Comparison of ENCODE assay signal across 39 cellular contexts in the genomic region with DNA sequence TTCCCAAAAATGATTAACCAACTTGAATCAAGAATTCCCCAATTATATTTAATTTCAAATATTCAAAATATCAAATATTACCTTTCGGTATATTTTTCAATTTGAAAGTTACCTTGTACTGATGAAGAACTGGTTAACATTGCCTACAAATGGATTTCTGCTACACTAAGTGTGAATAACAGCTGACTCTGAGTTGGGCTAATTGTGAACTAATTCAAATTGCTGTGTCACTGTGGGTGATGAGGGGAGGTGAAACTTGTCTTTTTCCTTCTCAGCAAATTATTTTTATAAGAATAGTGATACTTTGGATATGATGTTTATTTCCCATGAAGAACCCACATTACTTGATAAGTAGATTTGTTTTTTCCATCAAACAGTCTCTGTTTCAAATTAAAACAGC.
"Had no signal": no experiment of that assay in that cellular context is flagged by ENCODE, and none has a peak within 500 bp of the region (broad histone marks: within the 10 kb centered on the region; RNA-seq: fewer than 3 reads in every experiment).

No MANE protein-coding gene starts in this region.

- H3K27me3 ChIP-seq: adrenal gland, ascending aorta, body of pancreas, brain microvascular endothelial cell, breast epithelium, cardiac muscle cell had no signal

- FAIRE-seq: astrocyte, bronchial epithelial cell, colon had no signal

- H3K4me3 Mint-ChIP-seq: activated naive CD4-positive, alpha-beta T cell treated with anti-CD3 and anti-CD28 coated beads for 36 hours; activated naive CD4-positive, alpha-beta T cell treated with anti-CD3 and anti-CD28 coated beads, Interleukin-2, amount 10 ng/mL, durations not matched to agents 7 days and 5 days; activated naive CD4-positive, alpha-beta T cell treated with anti-CD3 and anti-CD28 coated beads, Interleukin-2, amount 50 U/mL, for 24 hours; activated naive CD8-positive, alpha-beta T cell; activated naive CD8-positive, alpha-beta T cell treated with anti-CD3 and anti-CD28 coated beads for 36 hours; activated naive CD8-positive, alpha-beta T cell treated with anti-CD3 and anti-CD28 coated beads, Interleukin-2, amount 10 ng/mL, durations not matched to agents 7 days and 5 days; activated naive CD8-positive, alpha-beta T cell treated with anti-CD3 and anti-CD28 coated beads, Interleukin-2, amount 50 U/mL, for 24 hours; activated T-cell treated with anti-CD3 and anti-CD28 coated beads, Interleukin-2, amount 50 U/mL, for 4 hours; activated T-cell treated with anti-CD3 and anti-CD28 coated beads, Interleukin-2, amount 50 U/mL, for 72 hours; activated T-helper 1 cell treated with anti-CD3 and anti-CD28 coated beads, Interleukin-12 subunit alpha, Interleukin-12 subunit beta, Interleukin-2, Interleukin-4 antibody, amounts not matched to agents 30 ng/mL and 10 ng/mL and 1 ng/mL, durations not matched to agents 14 hours and 24 hours and 36 hours; activated T-helper 17 cell treated with anti-CD3 and anti-CD28 coated beads, Interleukin-2, amount 50 U/mL, for 72 hours; brain; central memory CD8-positive, alpha-beta T cell had no signal

- H3K9me3 ChIP-seq: adrenal gland, ascending aorta, body of pancreas, breast epithelium had no signal

- H3K36me3 Mint-ChIP-seq: activated naive CD4-positive, alpha-beta T cell treated with anti-CD3 and anti-CD28 coated beads, Interleukin-2, amount 10 ng/mL, durations not matched to agents 7 days and 5 days; activated naive CD4-positive, alpha-beta T cell treated with anti-CD3 and anti-CD28 coated beads, Interleukin-2, amount 50 U/mL, for 24 hours; activated naive CD8-positive, alpha-beta T cell; activated naive CD8-positive, alpha-beta T cell treated with anti-CD3 and anti-CD28 coated beads for 36 hours; activated naive CD8-positive, alpha-beta T cell treated with anti-CD3 and anti-CD28 coated beads, Interleukin-2, amount 10 ng/mL, durations not matched to agents 7 days and 5 days had no signal

- H3K9me3 Mint-ChIP-seq: activated naive CD4-positive, alpha-beta T cell treated with anti-CD3 and anti-CD28 coated beads for 36 hours; activated naive CD4-positive, alpha-beta T cell treated with anti-CD3 and anti-CD28 coated beads, Interleukin-2, amount 50 U/mL, for 24 hours; activated naive CD8-positive, alpha-beta T cell treated with anti-CD3 and anti-CD28 coated beads for 36 hours; activated naive CD8-positive, alpha-beta T cell treated with anti-CD3 and anti-CD28 coated beads, Interleukin-2, amount 10 ng/mL, durations not matched to agents 7 days and 5 days; activated naive CD8-positive, alpha-beta T cell treated with anti-CD3 and anti-CD28 coated beads, Interleukin-2, amount 50 U/mL, for 24 hours; activated T-cell treated with anti-CD3 and anti-CD28 coated beads, Interleukin-2, amount 50 U/mL, for 4 hours; activated T-helper 17 cell treated with anti-CD3 and anti-CD28 coated beads, Interleukin-2, amount 50 U/mL, for 72 hours; central memory CD8-positive, alpha-beta T cell had no signal

- H3K27ac Mint-ChIP-seq: activated naive CD4-positive, alpha-beta T cell treated with anti-CD3 and anti-CD28 coated beads for 36 hours; activated naive CD4-positive, alpha-beta T cell treated with anti-CD3 and anti-CD28 coated beads, Interleukin-2, amount 10 ng/mL, durations not matched to agents 7 days and 5 days; activated naive CD4-positive, alpha-beta T cell treated with anti-CD3 and anti-CD28 coated beads, Interleukin-2, amount 50 U/mL, for 24 hours; activated naive CD4-positive, alpha-beta T cell treated with anti-CD3 and anti-CD28 coated beads, Interleukin-2, amount 50 U/mL, for 72 hours; activated naive CD8-positive, alpha-beta T cell; activated naive CD8-positive, alpha-beta T cell treated with anti-CD3 and anti-CD28 coated beads for 36 hours; activated naive CD8-positive, alpha-beta T cell treated with anti-CD3 and anti-CD28 coated beads, Interleukin-2, amount 10 ng/mL, durations not matched to agents 7 days and 5 days; activated naive CD8-positive, alpha-beta T cell treated with anti-CD3 and anti-CD28 coated beads, Interleukin-2, amount 50 U/mL, for 24 hours; activated T-cell treated with anti-CD3 and anti-CD28 coated beads, Interleukin-2, amount 50 U/mL, for 72 hours; activated T-helper 1 cell treated with anti-CD3 and anti-CD28 coated beads, Interleukin-12 subunit alpha, Interleukin-12 subunit beta, Interleukin-2, Interleukin-4 antibody, amounts not matched to agents 30 ng/mL and 10 ng/mL and 1 ng/mL, durations not matched to agents 14 hours and 24 hours and 36 hours; activated T-helper 17 cell treated with anti-CD3 and anti-CD28 coated beads, Interleukin-2, amount 50 U/mL, for 72 hours; activated T-helper 2 cell treated with anti-CD3 and anti-CD28 coated beads, Interferon-gamma antibody, Interleukin-2, Interleukin-4, amounts not matched to agents 10 μg/mL and 5 μg/mL and 100 μg/mL, durations not matched to agents 14 hours and 24 hours and 36 hours; brain had no signal

- H3K36me3 ChIP-seq: adrenal gland, ascending aorta, brain microvascular endothelial cell, breast epithelium, cardiac muscle cell had no signal

- H3K27me3 Mint-ChIP-seq: activated naive CD4-positive, alpha-beta T cell treated with anti-CD3 and anti-CD28 coated beads, Interleukin-2, amount 50 U/mL, for 24 hours; activated naive CD8-positive, alpha-beta T cell; activated naive CD8-positive, alpha-beta T cell treated with anti-CD3 and anti-CD28 coated beads, Interleukin-2, amount 50 U/mL, for 24 hours; activated T-helper 17 cell treated with anti-CD3 and anti-CD28 coated beads, Interleukin-2, amount 50 U/mL, for 72 hours; brain had no signal

- H3K4me3 ChIP-seq: adrenal gland, ascending aorta, body of pancreas, breast epithelium, cardiac muscle cell had no signal

- H3K27ac ChIP-seq: adrenal gland, ascending aorta, body of pancreas, brain microvascular endothelial cell, breast epithelium, cardiac muscle cell had no signal

- H3K4me1 Mint-ChIP-seq: activated naive CD4-positive, alpha-beta T cell treated with anti-CD3 and anti-CD28 coated beads, Interleukin-2, amount 10 ng/mL, durations not matched to agents 7 days and 5 days; activated naive CD4-positive, alpha-beta T cell treated with anti-CD3 and anti-CD28 coated beads, Interleukin-2, amount 50 U/mL, for 24 hours; activated naive CD8-positive, alpha-beta T cell treated with anti-CD3 and anti-CD28 coated beads for 36 hours; activated naive CD8-positive, alpha-beta T cell treated with anti-CD3 and anti-CD28 coated beads, Interleukin-2, amount 10 ng/mL, durations not matched to agents 7 days and 5 days; activated naive CD8-positive, alpha-beta T cell treated with anti-CD3 and anti-CD28 coated beads, Interleukin-2, amount 50 U/mL, for 24 hours; central memory CD8-positive, alpha-beta T cell had no signal

- ATAC-seq: activated naive CD4-positive, alpha-beta T cell treated with anti-CD3 and anti-CD28 coated beads, Interleukin-2, amount 50 U/mL, for 72 hours; activated naive CD8-positive, alpha-beta T cell treated with anti-CD3 and anti-CD28 coated beads, Interleukin-2, amount 50 U/mL, for 24 hours; activated T-cell treated with anti-CD3 and anti-CD28 coated beads, Interleukin-2, amount 50 U/mL, for 4 hours; activated T-cell treated with anti-CD3 and anti-CD28 coated beads, Interleukin-2, amount 50 U/mL, for 72 hours; activated T-helper 17 cell treated with anti-CD3 and anti-CD28 coated beads, Interleukin-2, amount 50 U/mL, for 72 hours; body of pancreas had no signal

- DNase-seq: activated effector memory CD4-positive, alpha-beta T cell treated with anti-CD3 and anti-CD28 coated beads, Interleukin-2, amount 50 U/mL, for 16 hours; activated effector memory CD4-positive, alpha-beta T cell treated with Interleukin-2 at 50 U/mL for 16 hours; activated gamma-delta T cell; activated gamma-delta T cell treated with Interleukin-2 at 50 U/mL for 16 hours; activated naive CD4-positive, alpha-beta T cell; activated naive CD4-positive, alpha-beta T cell treated with anti-CD3 and anti-CD28 coated beads for 36 hours; activated naive CD4-positive, alpha-beta T cell treated with anti-CD3 and anti-CD28 coated beads, Interleukin-2, amount 10 ng/mL, durations not matched to agents 7 days and 5 days; activated naive CD4-positive, alpha-beta T cell treated with anti-CD3 and anti-CD28 coated beads, Interleukin-2, amount 50 U/mL, for 16 hours; activated naive CD4-positive, alpha-beta T cell treated with Interleukin-2 at 50 U/mL for 16 hours; activated naive CD8-positive, alpha-beta T cell treated with anti-CD3 and anti-CD28 coated beads for 36 hours; activated naive CD8-positive, alpha-beta T cell treated with anti-CD3 and anti-CD28 coated beads, Interleukin-2, amount 10 ng/mL, durations not matched to agents 7 days and 5 days; activated naive CD8-positive, alpha-beta T cell treated with anti-CD3 and anti-CD28 coated beads, Interleukin-2, amount 50 U/mL, for 24 hours; activated T-cell treated with anti-CD3 and anti-CD28 coated beads, Interleukin-2, amount 50 U/mL, for 4 hours; activated T-cell treated with anti-CD3 and anti-CD28 coated beads, Interleukin-2, amount 50 U/mL, for 48 hours; activated T-cell treated with anti-CD3 and anti-CD28 coated beads, Interleukin-2, amount 50 U/mL, for 72 hours; adrenal gland; amniotic stem cell; amygdala; anterior cingulate cortex; aorta; body of pancreas; brain microvascular endothelial cell; caudate nucleus; central memory CD4-positive, alpha-beta T cell; cerebellar nuclear complex had no signal

- H3K4me1 ChIP-seq: body of pancreas, breast epithelium had no signal
